Comparison of ENCODE assay signal across 8 cellular contexts in genomic region chr3:142577701-142578308, GRCh38. TPM values are rescaled to one million over a fixed set of nuclear protein-coding genes. Genes with fewer than 3 reads are reported as not detected.
DNase-seq lines count a peak whose midpoint lies in the region; ATAC-seq and TF ChIP-seq lines count a peak whose summit lies in the region.

No MANE protein-coding gene starts in this region.

- no peaks in the 10 kb centered on the region for H3K27me3 ChIP-seq in muscle layer of colon (ENCODE audit: control insufficient read depth in 1 of 2, insufficient read depth in 2 of 2, low read length in 2 of 2)

- H3K36me3 ChIP-seq in KOPT-K1 (ENCODE audit: insufficient read depth, low read length) (peaks cover 21% of the 10 kb centered on the region), muscle layer of colon (ENCODE audit: insufficient read depth, low read length) (no peaks in the 10 kb centered on the region)

- H3K36me3 Mint-ChIP-seq in CD14-positive monocyte, result peaks cover 2 to 8% of the 10 kb centered on the region in 2 donors
- peaks cover 13% of the 10 kb centered on the region for H3K36me3 Mint-ChIP-seq in central memory CD8-positive, alpha-beta T cell (ENCODE audit: insufficient read depth)

- peak overlapping the region; percentile 96 to 99 (median 98) for H3K27ac Mint-ChIP-seq in CD14-positive monocyte
- peak overlapping the region; percentile 96 for H3K27ac Mint-ChIP-seq in central memory CD8-positive, alpha-beta T cell (ENCODE audit: low read depth)

- peaks cover 47% of the 10 kb centered on the region for H3K4me1 Mint-ChIP-seq in CD14-positive monocyte
- peaks cover 51% of the 10 kb centered on the region for H3K4me1 Mint-ChIP-seq in central memory CD8-positive, alpha-beta T cell

- ATAC-seq in central memory CD8-positive, alpha-beta T cell (replicated peaks; ENCODE audit: extremely low read depth, poor library complexity, severe bottlenecking), result peak; percentile 37

- peak overlapping the region; percentile 92 to 97 for H3K4me3 ChIP-seq in muscle layer of colon (ENCODE audit: low read depth in 1 of 2, low read length in 2 of 2)

- peaks cover 0 to 3% (median 0%) of the 10 kb centered on the region in 7 donors for H3K9me3 Mint-ChIP-seq in CD14-positive monocyte
- H3K9me3 Mint-ChIP-seq in central memory CD8-positive, alpha-beta T cell, result no peaks in the 10 kb centered on the region

- H3K27ac ChIP-seq in KOPT-K1 (ENCODE audit: low read depth, low read length, poor library complexity, severe bottlenecking) (peak overlapping the region; percentile 84), muscle layer of colon (ENCODE audit: low read depth, low read length) (peak overlapping the region; percentile 92)

- H3K27me3 Mint-ChIP-seq in CD14-positive monocyte (ENCODE audit: low read depth in 3 of 3), result peaks cover 4 to 8% (median 4%) of the 10 kb centered on the region in 3 donors
- H3K27me3 Mint-ChIP-seq in central memory CD8-positive, alpha-beta T cell, result no peaks in the 10 kb centered on the region

- TF ChIP-seq CTCF in CD14-positive monocyte (IDR thresholded peaks at IDR 0.05), result no peak
- no peak for TF ChIP-seq CTCF in GM20000 (IDR thresholded peaks at IDR 0.05; ENCODE audit: extremely low read depth, missing control alignments)

- peak overlapping the region; percentile 72 for H3K9ac ChIP-seq in muscle layer of colon (ENCODE audit: low read length)

- H3K4me1 ChIP-seq in muscle layer of colon (ENCODE audit: insufficient read depth, low read length), result peaks cover 17% of the 10 kb centered on the region

- no peaks in the 10 kb centered on the region for H3K9me3 ChIP-seq in KOPT-K1 (ENCODE audit: insufficient read depth, low read length, poor library complexity, severe bottlenecking)
- no peaks in the 10 kb centered on the region for H3K9me3 ChIP-seq in muscle layer of colon (ENCODE audit: low read length)

- DNase-seq in CD14-positive monocyte (ENCODE audit: low spot score) (no peak), hippocampal formation (lab: John Stamatoyannopoulos, UW) (no peak), foreskin melanocyte (no peak), GM20000 (ENCODE audit: low spot score) (no peak), retina (no peak)
- DNase-seq in central memory CD8-positive, alpha-beta T cell (ENCODE audit: low spot score in 2 of 2), result peak in 1 of 2 donors; percentile 21

- peak overlapping the region; percentile 94 to 98 for H3K4me3 Mint-ChIP-seq in CD14-positive monocyte
- peak overlapping the region; percentile 98 for H3K4me3 Mint-ChIP-seq in central memory CD8-positive, alpha-beta T cell

- intact Hi-C loops in CD14-positive monocyte (cut with micrococcal nuclease), result loop anchor here (10.0 kb wide), 1 partner anchor 133 kb away; the partner anchor contains the start of gene XRN1 (in 2 of the 2)

RNA-seq across cellular contexts. Expression of gene ATR, which starts 0.7 kb away (rescaled TPM):
- polyA plus RNA-seq in CD14-positive monocyte, result 1 to 10 TPM; 6.3 to 6.6 TPM

RNA-seq across cellular contexts. Expression of gene PLS1, which starts 18.4 kb away (rescaled TPM):
- polyA plus RNA-seq in CD14-positive monocyte, result under 1 TPM in 1 of 2 donors, not detected in 1; 0.17 TPM
